8 cellular contexts compared by ENCODE assay signal in genomic region chr9:95316274-95316673, GRCh38. TPM values are rescaled to one million over a fixed set of nuclear protein-coding genes. Genes with fewer than 3 reads are reported as not detected.
DNase-seq lines count a peak whose midpoint lies in the region; ATAC-seq and TF ChIP-seq lines count a peak whose summit lies in the region.

No MANE protein-coding gene starts in this region.

- H3K4me3 ChIP-seq in gastroesophageal sphincter (peak overlapping the region; percentile 90 to 99), mucosa of descending colon (no peak overlapping the region)

- no peak for TF ChIP-seq POLR2A in gastroesophageal sphincter (IDR thresholded peaks at IDR 0.05)

- ATAC-seq in gastroesophageal sphincter (no peak), mucosa of descending colon (no peak), HG03432 (IDR thresholded peaks at IDR 0.05; ENCODE audit: unreplicated experiment) (no peak)
- ATAC-seq in stimulated activated naive B cell treated with anti-CD40 and anti-IgM and Interleukin-4, amounts not matched to agents 10 μg/mL and 1 μg/mL and 100 μg/mL, for 72 hours (replicated peaks) = no peak

- DNase-seq in NCI-H2227 (lab: John Stamatoyannopoulos, UW; ENCODE audit: unreplicated experiment) (peak; percentile 6), NCI-H2227 treated with DMSO at 0.1 percent for 48 hours (lab: John Stamatoyannopoulos, UW) (no peak), SW480 (ENCODE audit: low spot score) (peak; percentile 31), nucleus accumbens (lab: John Stamatoyannopoulos, UW) (no peak), mucosa of descending colon (no peak)
- no peak for DNase-seq in stimulated activated naive B cell treated with anti-CD40 and anti-IgM and Interleukin-4, amounts not matched to agents 10 μg/mL and 1 μg/mL and 100 μg/mL, for 72 hours

- H3K27me3 ChIP-seq in gastroesophageal sphincter = no peaks in the 10 kb centered on the region

- H3K4me1 ChIP-seq in gastroesophageal sphincter (peaks cover 0 to 35% (median 0%) of the 10 kb centered on the region in 3 donors), mucosa of descending colon (ENCODE audit: low read depth) (peaks cover 16% of the 10 kb centered on the region)

- peak overlapping the region; percentile 88 to 98 (median 98) for H3K27ac ChIP-seq in gastroesophageal sphincter

- H3K27me3 Mint-ChIP-seq in stimulated activated naive B cell treated with anti-CD40 and anti-IgM and Interleukin-4, amounts not matched to agents 10 μg/mL and 1 μg/mL and 100 μg/mL, for 72 hours = peaks cover 11% of the 10 kb centered on the region in 2 donors

- H3K4me1 Mint-ChIP-seq in stimulated activated naive B cell treated with anti-CD40 and anti-IgM and Interleukin-4, amounts not matched to agents 10 μg/mL and 1 μg/mL and 100 μg/mL, for 72 hours = peaks cover 15 to 37% of the 10 kb centered on the region in 2 donors

- peak overlapping the region; percentile 81 for H3K27ac Mint-ChIP-seq in stimulated activated naive B cell treated with anti-CD40 and anti-IgM and Interleukin-4, amounts not matched to agents 10 μg/mL and 1 μg/mL and 100 μg/mL, for 72 hours

- H3K9me3 Mint-ChIP-seq in stimulated activated naive B cell treated with anti-CD40 and anti-IgM and Interleukin-4, amounts not matched to agents 10 μg/mL and 1 μg/mL and 100 μg/mL, for 72 hours = no peaks in the 10 kb centered on the region

- no peaks in the 10 kb centered on the region for H3K36me3 Mint-ChIP-seq in stimulated activated naive B cell treated with anti-CD40 and anti-IgM and Interleukin-4, amounts not matched to agents 10 μg/mL and 1 μg/mL and 100 μg/mL, for 72 hours

- 0 to 36% methylated on average over 1 to 2 of the region's 3 CpGs for WGBS in gastroesophageal sphincter (ENCODE audit: low coverage in 1 of 2), 2 donors

- no peaks in the 10 kb centered on the region for H3K9me3 ChIP-seq in gastroesophageal sphincter
- no peaks in the 10 kb centered on the region for H3K9me3 ChIP-seq in mucosa of descending colon

- no peaks in the 10 kb centered on the region for H3K36me3 ChIP-seq in gastroesophageal sphincter
- H3K36me3 ChIP-seq in mucosa of descending colon (ENCODE audit: low read depth) = no peaks in the 10 kb centered on the region

- no peak for TF ChIP-seq EP300 in gastroesophageal sphincter (IDR thresholded peaks at IDR 0.05)

- intact Hi-C loops in mucosa of descending colon (cut with DNase I, micrococcal nuclease) = no loop called here

- TF ChIP-seq CTCF in gastroesophageal sphincter (IDR thresholded peaks at IDR 0.05) = no peak
- no peak for TF ChIP-seq CTCF in mucosa of descending colon (IDR thresholded peaks at IDR 0.05)

- peak overlapping the region; percentile 84 to 92 for H3K4me3 Mint-ChIP-seq in stimulated activated naive B cell treated with anti-CD40 and anti-IgM and Interleukin-4, amounts not matched to agents 10 μg/mL and 1 μg/mL and 100 μg/mL, for 72 hours

RNA-seq across cellular contexts. Expression of gene FANCC, which starts 1.2 kb away (rescaled TPM):
- 1 to 10 TPM; 4.9 to 9.4 (median 7.4) TPM for total RNA-seq in gastroesophageal sphincter
- total RNA-seq in mucosa of descending colon = 10 to 100 TPM; 10.7 to 18.0 (median 14.2) TPM

Comparison
In these comparisons a context has a peak if more than half of its experiments do, and no peak if none do; other contexts are left out.
1. DNase-seq: peak in NCI-H2227 (single experiment) and SW480 (single experiment); none in NCI-H2227 treated with DMSO at 0.1 percent for 48 hours (single experiment), stimulated activated naive B cell treated with anti-CD40 and anti-IgM and Interleukin-4, amounts not matched to agents 10 μg/mL and 1 μg/mL and 100 μg/mL, for 72 hours (single experiment), nucleus accumbens (0 of 56) and mucosa of descending colon (0 of 3).